ENCODE assay signal across 8 cellular contexts in genomic region chr15:51192560-51193280, GRCh38.
A peak's percentile ranks its signal among the peaks of the same experiment; 100 is the strongest.
DNase-seq lines count a peak whose midpoint lies in the region; ATAC-seq and TF ChIP-seq lines count a peak whose summit lies in the region.

No MANE protein-coding gene starts in this region.

- intact Hi-C loops in right lobe of liver (cut with DNase I) = no loop called here

- no peaks in the 10 kb centered on the region for H3K9me3 ChIP-seq in right lobe of liver

- H3K27me3 ChIP-seq in right lobe of liver = no peaks in the 10 kb centered on the region

- 3% methylated on average over 6 of the region's 13 CpGs for WGBS in right lobe of liver (ENCODE audit: insufficient coverage, low coverage, low lambda C conversion rate, missing lambda C conversion rate)

- peak; percentile 4 for DNase-seq in DMS79 (lab: John Stamatoyannopoulos, UW)
- DNase-seq in NCI-H510A treated with DMSO at 0.1 percent for 48 hours (lab: John Stamatoyannopoulos, UW) = peak; percentile 57
- peak; percentile 91 for DNase-seq in activated CD4-positive, alpha-beta T cell treated with anti-CD3 and anti-CD28 coated beads for 48 hours
- DNase-seq in coronary artery (ENCODE audit: low spot score) = peak; percentile 92
- peak; percentile 85 to 87 (median 86) for DNase-seq in right lobe of liver
- peak; percentile 78 to 88 for DNase-seq in stimulated activated CD4-positive, alpha-beta T cell treated with anti-CD3 and anti-CD28 coated beads, Interleukin-4, amount 100 ng/mL, for 48 hours (ENCODE audit: low read depth in 2 of 2)

- peak overlapping the region; percentile 68 to 77 for H3K27ac ChIP-seq in coronary artery
- H3K27ac ChIP-seq in right lobe of liver = no peak overlapping the region

- no peaks in the 10 kb centered on the region for H3K4me1 ChIP-seq in right lobe of liver

- H3K36me3 ChIP-seq in right lobe of liver = no peaks in the 10 kb centered on the region

- TF ChIP-seq POLR2A in right lobe of liver (IDR thresholded peaks at IDR 0.05) = no peak

- TF ChIP-seq CTCF in coronary artery (IDR thresholded peaks at IDR 0.05) = peak; percentile 96
- TF ChIP-seq CTCF in right lobe of liver (IDR thresholded peaks at IDR 0.05) = peak; percentile 80 to 95 (median 91)

- H3K4me3 ChIP-seq in coronary artery (no peak overlapping the region), right lobe of liver (no peak overlapping the region)

- ATAC-seq in HG02885 (IDR thresholded peaks at IDR 0.05; ENCODE audit: poor library complexity, unreplicated experiment) (peak; percentile 61), right lobe of liver (peak; percentile 93 to 98 (median 96)), GM19351 (IDR thresholded peaks at IDR 0.05; ENCODE audit: unreplicated experiment) (no peak)

Comparison
In these comparisons a context has a peak if more than half of its experiments do, and no peak if none do; other contexts are left out.
1. DNase-seq: peak in every context shown above with its lines; median percentile 92 in coronary artery; 91 in activated CD4-positive, alpha-beta T cell treated with anti-CD3 and anti-CD28 coated beads for 48 hours; 86 in right lobe of liver; 83 in stimulated activated CD4-positive, alpha-beta T cell treated with anti-CD3 and anti-CD28 coated beads, Interleukin-4, amount 100 ng/mL, for 48 hours; 57 in NCI-H510A treated with DMSO at 0.1 percent for 48 hours; 4 in DMS79.
2. H3K27ac ChIP-seq: peak in coronary artery (2 of 2); none in right lobe of liver (0 of 3).